Comparison of ENCODE assay signal across 26 cellular contexts in genomic region chr19:19081642-19082151, GRCh38. TPM values are rescaled to one million over a fixed set of nuclear protein-coding genes. Genes with fewer than 3 reads are reported as not detected.
DNase-seq lines count a peak whose midpoint lies in the region; ATAC-seq and TF ChIP-seq lines count a peak whose summit lies in the region.
"Had no signal": no experiment of that assay in that cellular context is flagged by ENCODE, and none has a peak within 500 bp of the region (broad histone marks: within the 10 kb centered on the region; RNA-seq: fewer than 3 reads in every experiment).

No MANE protein-coding gene starts in this region.

- peak; percentile 42 for ATAC-seq in left ventricle myocardium superior
- peak; percentile 45 to 56 for ATAC-seq in gastrocnemius medialis
- ATAC-seq: activated CD4-positive, alpha-beta T cell treated with anti-CD3 and anti-CD28 coated beads for 36 hours; body of pancreas; T-cell had no signal

- H3K9me3 ChIP-seq in gastrocnemius medialis = no peaks in the 10 kb centered on the region
- no peaks in the 10 kb centered on the region for H3K9me3 ChIP-seq in effector memory CD4-positive, alpha-beta T cell (ENCODE audit: control insufficient read depth, low read length)
- H3K9me3 ChIP-seq: body of pancreas, spleen, stomach, upper lobe of left lung had no signal

- in situ Hi-C loops in gastrocnemius medialis (cut with MboI; ENCODE audit: low sequenced_read_pairs in 4 of 4) = no loop called here

- intact Hi-C loops in left ventricle myocardium superior (cut with micrococcal nuclease) = no loop called here
- intact Hi-C loops in gastrocnemius medialis (cut with DNase I; ENCODE audit: low total_unique reads) = no loop called here

- TF ChIP-seq POLR2A in gastrocnemius medialis (IDR thresholded peaks at IDR 0.05) = peak in 1 of 2 donors; percentile 19

- no peak overlapping the region for H3K4me3 ChIP-seq in cardiac fibroblast (replicated peaks in 1 of 2; ENCODE audit: low read depth in 2 of 2, low read length in 2 of 2)
- no peak overlapping the region for H3K4me3 ChIP-seq in gastrocnemius medialis
- no peak overlapping the region for H3K4me3 ChIP-seq in effector memory CD4-positive, alpha-beta T cell (ENCODE audit: insufficient read depth, low read depth, low read length, poor library complexity, severe bottlenecking)
- H3K4me3 ChIP-seq: body of pancreas, spleen, stomach, upper lobe of left lung had no signal

- no peaks in the 10 kb centered on the region for H3K27me3 ChIP-seq in gastrocnemius medialis
- no peaks in the 10 kb centered on the region for H3K27me3 ChIP-seq in effector memory CD4-positive, alpha-beta T cell (replicated peaks; ENCODE audit: control insufficient read depth, insufficient read depth, low read length, poor library complexity, severe bottlenecking)
- H3K27me3 ChIP-seq: body of pancreas, spleen, stomach, upper lobe of left lung had no signal

- peak; percentile 27 for DNase-seq in NCI-H2029 (lab: John Stamatoyannopoulos, UW)
- DNase-seq in NCI-H2029 treated with DMSO at 0.1 percent for 48 hours (lab: John Stamatoyannopoulos, UW) = no peak
- DNase-seq in cardiac fibroblast (ENCODE audit: low read depth in 2 of 2) = peak; percentile 49 to 57
- peak; percentile 68 for DNase-seq in left ventricle myocardium superior
- peak; percentile 27 to 51 for DNase-seq in gastrocnemius medialis
- DNase-seq in AML-193 (lab: John Stamatoyannopoulos, UW) = no peak
- no peak for DNase-seq in effector memory CD4-positive, alpha-beta T cell
- DNase-seq in progenitor cell of endocrine pancreas (ENCODE audit: low spot score, unreplicated experiment) = no peak
- DNase-seq: activated CD4-positive, alpha-beta T cell treated with anti-CD3 and anti-CD28 coated beads for 36 hours; activated naive CD8-positive, alpha-beta T cell treated with anti-CD3 and anti-CD28 coated beads, Interleukin-2, amount 10 ng/mL, durations not matched to agents 7 days and 5 days; cortex of kidney; DMS79; foreskin melanocyte; HCEC 1CT; midbrain; NCI-H1105 treated with DMSO at 0.1 percent for 48 hours; NCI-H526; SIG-M5; spleen; stimulated activated CD4-positive, alpha-beta T cell treated with anti-CD3 and anti-CD28 coated beads, Interleukin-4, amount 100 ng/mL, for 24 hours; stomach; T-cell; upper lobe of left lung had no signal

- H3K27ac Mint-ChIP-seq in progenitor cell of endocrine pancreas = no peak overlapping the region
- H3K27ac Mint-ChIP-seq: activated CD4-positive, alpha-beta T cell treated with anti-CD3 and anti-CD28 coated beads for 36 hours; activated naive CD8-positive, alpha-beta T cell treated with anti-CD3 and anti-CD28 coated beads, Interleukin-2, amount 10 ng/mL, durations not matched to agents 7 days and 5 days; T-cell had no signal

- peak overlapping the region; percentile 61 to 78 (median 64) for H3K27ac ChIP-seq in gastrocnemius medialis
- no peak overlapping the region for H3K27ac ChIP-seq in effector memory CD4-positive, alpha-beta T cell (ENCODE audit: insufficient read depth, low read length, poor library complexity, severe bottlenecking)
- H3K27ac ChIP-seq: 22Rv1, body of pancreas, upper lobe of left lung had no signal

- no peaks in the 10 kb centered on the region for H3K36me3 ChIP-seq in gastrocnemius medialis
- H3K36me3 ChIP-seq in effector memory CD4-positive, alpha-beta T cell (ENCODE audit: control insufficient read depth, insufficient read depth, low read length) = no peaks in the 10 kb centered on the region
- H3K36me3 ChIP-seq: upper lobe of left lung had no signal

- TF ChIP-seq CTCF in cardiac fibroblast (IDR thresholded peaks at IDR 0.05; ENCODE audit: low read depth, low read length) (no peak), gastrocnemius medialis (IDR thresholded peaks at IDR 0.05 in 4 of 5, conservative IDR thresholded peaks at IDR 0.05 in 1 of 5) (no peak), progenitor cell of endocrine pancreas (IDR thresholded peaks at IDR 0.05; ENCODE audit: unreplicated experiment) (no peak)

- H3K9me3 Mint-ChIP-seq in progenitor cell of endocrine pancreas (ENCODE audit: low read depth) = no peaks in the 10 kb centered on the region
- H3K9me3 Mint-ChIP-seq: activated naive CD8-positive, alpha-beta T cell treated with anti-CD3 and anti-CD28 coated beads, Interleukin-2, amount 10 ng/mL, durations not matched to agents 7 days and 5 days; neural crest cell; T-cell had no signal

- H3K27me3 Mint-ChIP-seq in progenitor cell of endocrine pancreas = peaks cover 4% of the 10 kb centered on the region
- H3K27me3 Mint-ChIP-seq: activated CD4-positive, alpha-beta T cell treated with anti-CD3 and anti-CD28 coated beads for 36 hours; activated naive CD8-positive, alpha-beta T cell treated with anti-CD3 and anti-CD28 coated beads, Interleukin-2, amount 10 ng/mL, durations not matched to agents 7 days and 5 days; T-cell had no signal

- H3K4me3 Mint-ChIP-seq in progenitor cell of endocrine pancreas (ENCODE audit: low read depth) = no peak overlapping the region
- H3K4me3 Mint-ChIP-seq: activated CD4-positive, alpha-beta T cell treated with anti-CD3 and anti-CD28 coated beads for 36 hours; activated naive CD8-positive, alpha-beta T cell treated with anti-CD3 and anti-CD28 coated beads, Interleukin-2, amount 10 ng/mL, durations not matched to agents 7 days and 5 days; neural crest cell; T-cell had no signal

- peaks cover 3% of the 10 kb centered on the region for H3K36me3 Mint-ChIP-seq in progenitor cell of endocrine pancreas (ENCODE audit: insufficient read depth)

- H3K4me1 Mint-ChIP-seq in progenitor cell of endocrine pancreas (ENCODE audit: low read depth) = no peaks in the 10 kb centered on the region
- H3K4me1 Mint-ChIP-seq: activated naive CD8-positive, alpha-beta T cell treated with anti-CD3 and anti-CD28 coated beads, Interleukin-2, amount 10 ng/mL, durations not matched to agents 7 days and 5 days; neural crest cell had no signal

- peaks cover 13 to 28% of the 10 kb centered on the region in 2 donors for H3K4me1 ChIP-seq in gastrocnemius medialis
- H3K4me1 ChIP-seq in effector memory CD4-positive, alpha-beta T cell (ENCODE audit: control insufficient read depth, insufficient read depth, low read length, poor library complexity, severe bottlenecking) = no peaks in the 10 kb centered on the region
- H3K4me1 ChIP-seq: body of pancreas had no signal

RNA-seq across cellular contexts. Expression of gene SLC25A42, which starts 17.9 kb away (rescaled TPM):
- total RNA-seq in left ventricle myocardium superior (29.5 TPM), gastrocnemius medialis (10 to 100 TPM; 12.3 to 85.3 (median 37.1) TPM), progenitor cell of endocrine pancreas (10.5 and 10.7 TPM in 2 replicates)

RNA-seq across cellular contexts. Expression of gene ARMC6, which starts 48.3 kb away (rescaled TPM):
- total RNA-seq in left ventricle myocardium superior (12.2 TPM), gastrocnemius medialis (10 to 100 TPM; 18.2 to 35.7 (median 25.2) TPM), progenitor cell of endocrine pancreas (28.5 and 33.5 TPM in 2 replicates)

RNA-seq across cellular contexts. Expression of gene SUGP2, which starts 48.4 kb away (rescaled TPM):
- 71.9 TPM for total RNA-seq in left ventricle myocardium superior
- total RNA-seq in gastrocnemius medialis = 10 to 100 TPM; 24.6 to 38.2 (median 32.8) TPM
- total RNA-seq in progenitor cell of endocrine pancreas = 153 and 154 TPM in 2 replicates

RNA-seq across cellular contexts. Expression of gene TMEM161A, which starts 56.6 kb away (rescaled TPM):
- 24.7 TPM for total RNA-seq in left ventricle myocardium superior
- total RNA-seq in gastrocnemius medialis = 10 to 100 TPM; 30.1 to 52.1 (median 42.8) TPM
- 38.8 and 42.3 TPM in 2 replicates for total RNA-seq in progenitor cell of endocrine pancreas

Comparison
In these comparisons a context has a peak if more than half of its experiments do, and no peak if none do; other contexts are left out.
1. DNase-seq: peak in NCI-H2029 (single experiment), cardiac fibroblast (2 of 2), left ventricle myocardium superior (single experiment) and gastrocnemius medialis (2 of 2); none in NCI-H2029 treated with DMSO at 0.1 percent for 48 hours (single experiment), AML-193 (0 of 2), effector memory CD4-positive, alpha-beta T cell (0 of 3) and progenitor cell of endocrine pancreas (single experiment).